Comparison of ENCODE assay signal across 13 cellular contexts in genomic region chr11:35937751-35938150, GRCh38. TPM values are rescaled to one million over a fixed set of nuclear protein-coding genes. Genes with fewer than 3 reads are reported as not detected.
A peak's percentile ranks its signal among the peaks of the same experiment; 100 is the strongest.
DNase-seq lines count a peak whose midpoint lies in the region; ATAC-seq and TF ChIP-seq lines count a peak whose summit lies in the region.
"Had no signal": no experiment of that assay in that cellular context is flagged by ENCODE, and none has a peak within 500 bp of the region (broad histone marks: within the 10 kb centered on the region; RNA-seq: fewer than 3 reads in every experiment).

No MANE protein-coding gene starts in this region.

- POLR2A ChIA-PET in Panc1 (lab: Charles Lee), result no interaction called here

- H3K27me3 ChIP-seq in KMS-11 (ENCODE audit: insufficient read depth, low read depth), result no peaks in the 10 kb centered on the region
- H3K27me3 ChIP-seq in Panc1 (ENCODE audit: control insufficient read depth, insufficient read depth, low read length), result no peaks in the 10 kb centered on the region
- H3K27me3 ChIP-seq: BE2C had no signal

- intact Hi-C loops in Panc1 (cut with micrococcal nuclease; ENCODE audit: unreplicated experiment), result no loop called here

- 0 out of 2 replicates have a peak overlapping the region, but pooled peaks have one; percentile 29 for H2AFZ ChIP-seq in KMS-11 (ENCODE audit: low read depth)

- H3K9me3 ChIP-seq in Panc1 (ENCODE audit: control insufficient read depth, insufficient read depth, low read depth, low read length), result no peaks in the 10 kb centered on the region
- H3K9me3 ChIP-seq: A549, BE2C, Caco-2 had no signal

- TF ChIP-seq CTCF in KMS-11 (conservative IDR thresholded peaks at IDR 0.05; ENCODE audit: low read depth, low read length), result no peak
- TF ChIP-seq CTCF in Panc1 (IDR thresholded peaks at IDR 0.05), result no peak
- TF ChIP-seq CTCF in neural crest cell (conservative IDR thresholded peaks at IDR 0.05), result no peak
- no peak for TF ChIP-seq CTCF in foreskin fibroblast (IDR thresholded peaks at IDR 0.05; ENCODE audit: low read depth, low read length)

- no peak overlapping the region for H3K4me3 ChIP-seq in KMS-11 (IDR thresholded peaks at IDR 0.05; ENCODE audit: insufficient read depth, low read depth, low read length)
- H3K4me3 ChIP-seq in Panc1 (ENCODE audit: low read depth in 2 of 2, low read length in 2 of 2), result no peak overlapping the region
- H3K4me3 ChIP-seq in foreskin fibroblast (ENCODE audit: low read depth in 1 of 2, low read length in 2 of 2), result no peak overlapping the region
- H3K4me3 ChIP-seq: A549 had no signal

- H4K20me1 ChIP-seq in KMS-11 (ENCODE audit: insufficient read depth), result no peaks in the 10 kb centered on the region

- no peaks in the 10 kb centered on the region for H3K9me3 Mint-ChIP-seq in neural crest cell
- no peaks in the 10 kb centered on the region for H3K9me3 Mint-ChIP-seq in stimulated activated memory B cell treated with anti-CD40 and anti-IgM and Interleukin-4, amounts not matched to agents 10 μg/mL and 1 μg/mL and 100 μg/mL, for 72 hours
- H3K9me3 Mint-ChIP-seq: CD8-positive, alpha-beta T cell had no signal

- no peaks in the 10 kb centered on the region for H3K36me3 Mint-ChIP-seq in neural crest cell (ENCODE audit: low read depth)
- no peaks in the 10 kb centered on the region for H3K36me3 Mint-ChIP-seq in stimulated activated memory B cell treated with anti-CD40 and anti-IgM and Interleukin-4, amounts not matched to agents 10 μg/mL and 1 μg/mL and 100 μg/mL, for 72 hours
- H3K36me3 Mint-ChIP-seq: CD8-positive, alpha-beta T cell had no signal

- H3K27me3 Mint-ChIP-seq in neural crest cell (ENCODE audit: low read depth), result no peaks in the 10 kb centered on the region
- H3K27me3 Mint-ChIP-seq in stimulated activated memory B cell treated with anti-CD40 and anti-IgM and Interleukin-4, amounts not matched to agents 10 μg/mL and 1 μg/mL and 100 μg/mL, for 72 hours, result peaks cover 28% of the 10 kb centered on the region

- H3K4me1 ChIP-seq in KMS-11 (ENCODE audit: low read depth, poor library complexity, severe bottlenecking) (peaks cover 14% of the 10 kb centered on the region), Panc1 (ENCODE audit: control insufficient read depth, insufficient read depth, low read length) (peaks cover 5% of the 10 kb centered on the region; the same call in 1 of the 2 replicates)
- H3K4me1 ChIP-seq: A549, BE2C had no signal

- no peak for DNase-seq in Panc1 (ENCODE audit: low read depth, low spot score)
- DNase-seq in neural crest cell (ENCODE audit: low read depth, low spot score), result no peak
- no peak for DNase-seq in stimulated activated CD4-positive, alpha-beta T cell treated with anti-CD3 and anti-CD28 coated beads, Interleukin-12 subunit alpha, Interleukin-12 subunit beta, amount 100 ng/mL, for 4 hours
- DNase-seq in NCI-H446 treated with DMSO at 0.1 percent for 48 hours (lab: John Stamatoyannopoulos, UW), result no peak
- DNase-seq in foreskin fibroblast, result no peak
- DNase-seq: BE2C; Caco-2; CD8-positive, alpha-beta T cell; H7 had no signal

- in situ Hi-C loops in Panc1 (cut with HindIII; ENCODE audit: low pct_unique_long_range_greater_than_20kb, low sequenced_read_pairs), result no loop called here

- H3K4me2 ChIP-seq in KMS-11, result peak overlapping the region; percentile 30; the same call in 1 of the 2 replicates
- H3K4me2 ChIP-seq: A549 had no signal

- H3K36me3 ChIP-seq in KMS-11 (ENCODE audit: insufficient read depth) (no peaks in the 10 kb centered on the region), Panc1 (ENCODE audit: control insufficient read depth, insufficient read depth, low read length) (no peaks in the 10 kb centered on the region)
- H3K36me3 ChIP-seq: BE2C had no signal

- H3K27ac Mint-ChIP-seq in neural crest cell (ENCODE audit: unreplicated experiment), result peak overlapping the region; percentile 30
- no peak overlapping the region for H3K27ac Mint-ChIP-seq in stimulated activated memory B cell treated with anti-CD40 and anti-IgM and Interleukin-4, amounts not matched to agents 10 μg/mL and 1 μg/mL and 100 μg/mL, for 72 hours
- H3K27ac Mint-ChIP-seq: CD8-positive, alpha-beta T cell had no signal

- no TSS peak for BruUV-seq in Panc1 (replicated peaks; lab: Mats Ljungman, UMichigan)

- CTCF ChIA-PET in Panc1 (lab: Charles Lee), result interaction anchor here (1.3 kb wide), 1 partner anchor 116 kb away, joined by 6 read pairs; no protein-coding TSS in a partner anchor

- no peaks in the 10 kb centered on the region for H3K4me1 Mint-ChIP-seq in neural crest cell
- no peaks in the 10 kb centered on the region for H3K4me1 Mint-ChIP-seq in stimulated activated memory B cell treated with anti-CD40 and anti-IgM and Interleukin-4, amounts not matched to agents 10 μg/mL and 1 μg/mL and 100 μg/mL, for 72 hours

- H3K9ac ChIP-seq in KMS-11, result no peak overlapping the region

- H3K79me2 ChIP-seq in KMS-11 (ENCODE audit: insufficient read depth, low read depth), result no peaks in the 10 kb centered on the region

- H3K4me3 Mint-ChIP-seq in neural crest cell, result no peak overlapping the region
- H3K4me3 Mint-ChIP-seq in stimulated activated memory B cell treated with anti-CD40 and anti-IgM and Interleukin-4, amounts not matched to agents 10 μg/mL and 1 μg/mL and 100 μg/mL, for 72 hours, result no peak overlapping the region
- H3K4me3 Mint-ChIP-seq: CD8-positive, alpha-beta T cell had no signal

- 0 out of 2 replicates have a peak, but pooled peaks have one; percentile 41 for ATAC-seq in Panc1
- ATAC-seq in stimulated activated memory B cell treated with anti-CD40 and anti-IgM and Interleukin-4, amounts not matched to agents 10 μg/mL and 1 μg/mL and 100 μg/mL, for 72 hours, result peak; percentile 40
- ATAC-seq: CD8-positive, alpha-beta T cell had no signal

- H3K27ac ChIP-seq in KMS-11, result no peak overlapping the region
- no peak overlapping the region for H3K27ac ChIP-seq in Panc1 (ENCODE audit: low read length)
- H3K27ac ChIP-seq: A549, C4-2B had no signal

RNA-seq across cellular contexts. Expression of gene LDLRAD3, which starts 6.1 kb away (rescaled TPM):
- total RNA-seq in Panc1 (2021; ENCODE audit: unreplicated experiment) (28.1 TPM), neural crest cell (30.1 and 33.8 TPM in 2 replicates)
- 21.1 TPM for polyA plus RNA-seq in Panc1 (2012; ENCODE audit: insufficient read length)
- total RNA-seq: CD8-positive, alpha-beta T cell had no signal
